In the genomic region with DNA sequence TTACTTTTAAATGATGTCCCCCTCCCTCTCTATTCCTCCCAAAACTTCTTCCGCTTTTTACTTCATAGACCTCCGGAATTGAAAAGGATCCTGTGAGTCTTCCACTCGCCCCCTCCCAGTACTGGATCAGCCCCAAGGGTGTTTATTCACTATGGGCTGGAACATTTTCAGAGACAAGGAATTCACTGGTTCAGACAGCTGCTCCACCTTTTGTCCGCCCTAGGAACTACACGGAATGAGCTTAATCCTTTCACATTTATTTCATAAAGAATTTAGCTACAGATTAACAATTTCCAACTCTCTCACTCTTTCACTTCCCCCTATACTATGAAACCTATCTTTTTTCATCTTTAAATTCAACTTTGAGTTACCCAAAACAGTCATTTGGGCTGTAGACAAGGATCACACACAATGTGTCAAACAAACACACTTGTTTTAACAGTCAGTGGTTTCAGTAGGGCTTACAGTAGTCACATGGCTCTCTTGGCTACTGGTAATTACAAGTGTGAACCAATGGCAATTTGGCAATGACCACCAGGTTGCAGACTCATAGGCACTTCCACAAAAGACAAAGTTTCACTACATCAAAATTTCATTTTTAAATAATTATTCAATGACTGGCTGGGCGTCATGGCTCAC, we compare ENCODE assay signal across 8 cellular contexts. TPM values are rescaled to one million over a fixed set of nuclear protein-coding genes. Genes with fewer than 3 reads are reported as not detected.
DNase-seq lines count a peak whose midpoint lies in the region; ATAC-seq and TF ChIP-seq lines count a peak whose summit lies in the region.

No MANE protein-coding gene starts in this region.

- peak; percentile 59 for TF ChIP-seq CTCF in LNCaP clone FGC (IDR thresholded peaks at IDR 0.05; ENCODE audit: control insufficient read depth, extremely low read depth, insufficient read depth)
- peak; percentile 75 for TF ChIP-seq CTCF in astrocyte of the spinal cord (IDR thresholded peaks at IDR 0.05; ENCODE audit: low read depth, low read length)
- TF ChIP-seq CTCF in kidney epithelial cell (IDR thresholded peaks at IDR 0.05; ENCODE audit: insufficient read depth, low read length, poor library complexity, severe bottlenecking), result peak; percentile 64

- H3K4me3 ChIP-seq in LNCaP clone FGC (ENCODE audit: low read depth, low read length), result no peak overlapping the region
- H3K4me3 ChIP-seq in astrocyte of the spinal cord (ENCODE audit: low read depth, low read length), result no peak overlapping the region
- H3K4me3 ChIP-seq in kidney epithelial cell (ENCODE audit: low read depth, low read length), result no peak overlapping the region

- CTCF ChIA-PET in activated CD4-positive, alpha-beta T cell treated with anti-CD3 and anti-CD28 coated beads for 36 hours (lab: Charles Lee), result interaction anchor here (0.6 to 1.1 kb wide), 6 partner anchors 10 to 106 kb away, joined by 3 to 6 read pairs (median 3); no protein-coding TSS in a partner anchor

- no peaks in the 10 kb centered on the region for H3K9me3 Mint-ChIP-seq in activated CD4-positive, alpha-beta T cell treated with anti-CD3 and anti-CD28 coated beads for 36 hours (ENCODE audit: low read depth)

- no peak overlapping the region for H3K4me3 Mint-ChIP-seq in activated CD4-positive, alpha-beta T cell treated with anti-CD3 and anti-CD28 coated beads for 36 hours

- H3K36me3 ChIP-seq in kidney epithelial cell (ENCODE audit: control insufficient read depth, insufficient read depth, low read length), result no peaks in the 10 kb centered on the region

- peaks cover 17% of the 10 kb centered on the region for H3K4me1 Mint-ChIP-seq in activated CD4-positive, alpha-beta T cell treated with anti-CD3 and anti-CD28 coated beads for 36 hours

- peak; percentile 35 for DNase-seq in activated CD4-positive, alpha-beta T cell treated with anti-CD3 and anti-CD28 coated beads for 36 hours
- no peak for DNase-seq in activated CD4-positive, alpha-beta T cell treated with anti-CD3 and anti-CD28 coated beads, Interleukin-2, amount 50 U/mL, for 4 hours
- DNase-seq in LNCaP clone FGC (ENCODE audit: low read depth) (no peak), astrocyte of the spinal cord (ENCODE audit: low read depth, low spot score) (peak; percentile 64), kidney epithelial cell (ENCODE audit: low read depth) (no peak), GF-D8 (lab: John Stamatoyannopoulos, UW) (no peak)

- H3K27ac Mint-ChIP-seq in activated CD4-positive, alpha-beta T cell treated with anti-CD3 and anti-CD28 coated beads for 36 hours, result no peak overlapping the region

- in situ Hi-C loops in astrocyte of the spinal cord (cut with HindIII; ENCODE audit: low sequenced_read_pairs), result no loop called here

- no peaks in the 10 kb centered on the region for H3K27me3 Mint-ChIP-seq in activated CD4-positive, alpha-beta T cell treated with anti-CD3 and anti-CD28 coated beads for 36 hours

- intact Hi-C loops in activated CD4-positive, alpha-beta T cell treated with anti-CD3 and anti-CD28 coated beads for 36 hours (cut with DNase I, micrococcal nuclease), result no loop called here

- H3K36me3 Mint-ChIP-seq in activated CD4-positive, alpha-beta T cell treated with anti-CD3 and anti-CD28 coated beads for 36 hours (ENCODE audit: low read depth), result peaks cover 10% of the 10 kb centered on the region

- POLR2A ChIA-PET in activated CD4-positive, alpha-beta T cell treated with anti-CD3 and anti-CD28 coated beads for 36 hours (lab: Charles Lee), result interaction anchor here (0.7 kb wide), 2 partner anchors 14 to 68 kb away, joined by 5 to 7 read pairs; no protein-coding TSS in a partner anchor

- peak; percentile 67 for ATAC-seq in activated CD4-positive, alpha-beta T cell treated with anti-CD3 and anti-CD28 coated beads for 36 hours
- ATAC-seq in HG03442 (IDR thresholded peaks at IDR 0.05; ENCODE audit: unreplicated experiment) (no peak), GM21367 (IDR thresholded peaks at IDR 0.05; ENCODE audit: unreplicated experiment) (no peak)

- no peaks in the 10 kb centered on the region for H3K27me3 ChIP-seq in kidney epithelial cell (ENCODE audit: control insufficient read depth, insufficient read depth, low read length)

RNA-seq across cellular contexts. Expression of a gene that starts 20.6 kb away (rescaled TPM):
- 100 to 1,000 TPM in 1 of 2 experiments, 10 to 100 TPM in 1; 86.6 to 109 TPM for total RNA-seq in activated CD4-positive, alpha-beta T cell treated with anti-CD3 and anti-CD28 coated beads for 36 hours
- total RNA-seq in kidney epithelial cell, result 105 and 227 TPM in 2 replicates

RNA-seq across cellular contexts. Expression of a gene that starts 23.8 kb away (rescaled TPM):
- total RNA-seq in activated CD4-positive, alpha-beta T cell treated with anti-CD3 and anti-CD28 coated beads for 36 hours, result 100 to 1,000 TPM in 1 of 2 experiments, 10 to 100 TPM in 1; 86.7 to 133 TPM
- total RNA-seq in kidney epithelial cell, result 7.7 and 13.6 TPM in 2 replicates

Comparison
In these comparisons a context has a peak if more than half of its experiments do, and no peak if none do; other contexts are left out.
1. DNase-seq: peak in activated CD4-positive, alpha-beta T cell treated with anti-CD3 and anti-CD28 coated beads for 36 hours (single experiment) and astrocyte of the spinal cord (single experiment); none in activated CD4-positive, alpha-beta T cell treated with anti-CD3 and anti-CD28 coated beads, Interleukin-2, amount 50 U/mL, for 4 hours (0 of 2), LNCaP clone FGC (single experiment), kidney epithelial cell (single experiment) and GF-D8 (single experiment).
2. Peak in every context shown above with its lines, with median percentiles within 50 percentile points of each other: CTCF ChIP-seq.